In the genomic region with DNA sequence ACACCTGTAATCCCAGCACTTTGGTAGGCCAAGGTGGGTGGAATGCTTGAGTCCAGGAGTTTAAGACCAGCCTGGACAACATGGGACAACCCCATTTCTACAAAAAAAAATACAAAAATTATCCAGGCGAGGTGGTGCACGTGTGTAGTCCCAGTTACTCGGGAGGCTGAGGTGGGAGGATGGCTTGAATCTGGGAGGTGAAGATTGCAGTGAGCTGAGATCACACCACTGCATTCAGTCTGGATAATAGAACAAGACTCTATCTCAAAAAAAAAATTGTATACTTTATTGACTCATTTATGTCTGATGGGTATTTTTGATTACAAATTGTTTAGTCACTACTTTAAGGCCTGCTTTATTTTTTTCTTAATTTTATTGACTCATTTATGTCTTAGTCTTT, we compare ENCODE assay signal across 5 cellular contexts. TPM values are rescaled to one million over a fixed set of nuclear protein-coding genes. Genes with fewer than 3 reads are reported as not detected.
"Had no signal": no experiment of that assay in that cellular context is flagged by ENCODE, and none has a peak within 500 bp of the region (broad histone marks: within the 10 kb centered on the region; RNA-seq: fewer than 3 reads in every experiment).

No MANE protein-coding gene starts in this region.

RNA-seq across cellular contexts. Expression of gene PROP1, which starts 56.0 kb away (rescaled TPM):
- total RNA-seq: HepG2, HT-29, HT1080, IMR-90, K562 had no signal
